8 cellular contexts compared by ENCODE assay signal in the genomic region with DNA sequence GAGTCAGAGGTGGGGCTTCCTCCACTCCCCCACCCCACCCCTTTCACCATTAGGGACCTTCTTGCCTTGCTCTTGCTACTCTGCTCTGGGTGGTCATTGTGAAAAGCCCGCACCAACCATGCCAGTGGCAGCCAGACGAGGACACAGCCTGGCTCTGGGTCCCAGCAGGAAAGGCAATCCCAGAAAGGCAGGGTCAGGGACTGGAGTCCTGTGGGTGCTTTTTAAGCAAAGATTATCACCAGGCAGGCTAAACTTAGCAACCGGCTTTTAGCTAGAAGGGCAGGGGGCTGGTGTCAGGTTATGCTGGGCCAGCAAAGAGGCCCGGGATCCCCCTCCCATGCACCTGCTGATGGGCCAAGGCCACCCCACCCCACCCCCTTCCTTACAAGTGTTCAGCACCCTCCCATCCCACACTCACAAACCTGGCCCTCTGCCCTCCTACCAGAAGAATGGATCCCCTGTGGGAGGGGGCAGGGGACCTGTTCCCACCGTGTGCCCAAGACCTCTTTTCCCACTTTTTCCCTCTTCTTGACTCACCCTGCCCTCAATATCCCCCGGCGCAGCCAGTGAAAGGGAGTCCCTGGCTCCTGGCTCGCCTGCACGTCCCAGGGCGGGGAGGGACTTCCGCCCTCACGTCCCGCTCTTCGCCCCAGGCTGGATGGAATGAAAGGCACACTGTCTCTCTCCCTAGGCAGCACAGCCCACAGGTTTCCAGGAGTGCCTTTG. TPM values are rescaled to one million over a fixed set of nuclear protein-coding genes. Genes with fewer than 3 reads are reported as not detected.
DNase-seq lines count a peak whose midpoint lies in the region; ATAC-seq and TF ChIP-seq lines count a peak whose summit lies in the region.

No MANE protein-coding gene starts in this region.

- H3K27me3 ChIP-seq in neuronal stem cell (ENCODE audit: control insufficient read depth in 3 of 3, insufficient read depth in 3 of 3, low read depth in 1 of 3, low read length in 3 of 3) = no peaks in the 10 kb centered on the region

- DNase-seq in AG09309 (ENCODE audit: low read depth) (no peak), NCI-H69 (lab: John Stamatoyannopoulos, UW) (peak; percentile 90), glutamatergic neuron (peak; percentile 71), neuronal stem cell (ENCODE audit: low spot score) (no peak), GM19240 (ENCODE audit: insufficient read length, low spot score) (no peak)

- no peak overlapping the region for H3K14ac ChIP-seq in neuronal stem cell (ENCODE audit: low read length)

- peak overlapping the region; percentile 89 for H3K9ac ChIP-seq in neuronal stem cell (ENCODE audit: low read depth, low read length, poor library complexity)

- peak overlapping the region; percentile 97 for H2AFZ ChIP-seq in neuronal stem cell (ENCODE audit: low read length)

- peak overlapping the region; percentile 96 for H3K4me3 Mint-ChIP-seq in activated naive CD8-positive, alpha-beta T cell
- peak overlapping the region; percentile 90 for H3K4me3 Mint-ChIP-seq in glutamatergic neuron (ENCODE audit: unreplicated experiment)

- peaks cover 28% of the 10 kb centered on the region for H3K4me1 Mint-ChIP-seq in activated naive CD8-positive, alpha-beta T cell (ENCODE audit: low read depth)
- peaks cover 29% of the 10 kb centered on the region for H3K4me1 Mint-ChIP-seq in glutamatergic neuron (ENCODE audit: low read depth, unreplicated experiment)

- no peaks in the 10 kb centered on the region for H3K9me3 ChIP-seq in neuronal stem cell (replicated peaks in 1 of 2; ENCODE audit: control insufficient read depth in 2 of 2, insufficient read depth in 1 of 2, low read depth in 1 of 2, low read length in 2 of 2)

- H3K36me3 ChIP-seq in neuronal stem cell (replicated peaks in 1 of 2; ENCODE audit: control insufficient read depth in 2 of 2, insufficient read depth in 2 of 2, low read length in 2 of 2) = peaks cover 57 to 73% of the 10 kb centered on the region in 2 donors

- H3K4me3 ChIP-seq in AG09309 (ENCODE audit: control insufficient read depth, low read depth, low read length) = peak overlapping the region; percentile 99
- peak overlapping the region; percentile 82 to 97 for H3K4me3 ChIP-seq in neuronal stem cell (ENCODE audit: low read length in 2 of 2)

- H3K9me3 Mint-ChIP-seq in activated naive CD8-positive, alpha-beta T cell (ENCODE audit: low read depth) = no peaks in the 10 kb centered on the region
- peaks cover 29% of the 10 kb centered on the region for H3K9me3 Mint-ChIP-seq in glutamatergic neuron (ENCODE audit: unreplicated experiment)

- H2BK15ac ChIP-seq in neuronal stem cell (ENCODE audit: low read length) = peak overlapping the region; percentile 41

- peak overlapping the region; percentile 97 for H3K18ac ChIP-seq in neuronal stem cell (ENCODE audit: low read length)

- peak overlapping the region; percentile 78 for H3K4ac ChIP-seq in neuronal stem cell (ENCODE audit: low read length)

- H3K23ac ChIP-seq in neuronal stem cell (ENCODE audit: low read depth, low read length, poor library complexity) = peak overlapping the region; percentile 21

- peak overlapping the region; percentile 75 for H4K8ac ChIP-seq in neuronal stem cell (ENCODE audit: low read depth, low read length)

- H2BK120ac ChIP-seq in neuronal stem cell (ENCODE audit: low read depth, low read length) = peak overlapping the region; percentile 65

- peak overlapping the region; percentile 99 for H3K27ac Mint-ChIP-seq in activated naive CD8-positive, alpha-beta T cell
- H3K27ac Mint-ChIP-seq in glutamatergic neuron (ENCODE audit: unreplicated experiment) = peak overlapping the region; percentile 96

- H2AK5ac ChIP-seq in neuronal stem cell (ENCODE audit: low read depth, low read length) = peak overlapping the region; percentile 43

- WGBS in neuronal stem cell (ENCODE audit: extremely low coverage in 2 of 2, insufficient read length in 2 of 2, insufficient replicate concordance in 1 of 2), 2 donors = no CpG with 5 or more reads among the region's 14 CpGs

- no peak overlapping the region for H4K91ac ChIP-seq in neuronal stem cell (ENCODE audit: low read depth, low read length, poor library complexity)

- TF ChIP-seq CTCF in AG09309 (IDR thresholded peaks at IDR 0.05; ENCODE audit: control insufficient read depth, insufficient read depth, low read depth, low read length, missing control alignments) = no peak
- TF ChIP-seq CTCF in glutamatergic neuron (IDR thresholded peaks at IDR 0.05; ENCODE audit: partially characterized antibody, unreplicated experiment) = no peak

- peaks cover 25 to 26% of the 10 kb centered on the region in 2 donors for H3K4me1 ChIP-seq in neuronal stem cell (ENCODE audit: control insufficient read depth in 2 of 2, insufficient read depth in 1 of 2, low read depth in 1 of 2, low read length in 2 of 2)

- H2BK12ac ChIP-seq in neuronal stem cell (ENCODE audit: low read length) = peak overlapping the region; percentile 43

- H3K36me3 Mint-ChIP-seq in activated naive CD8-positive, alpha-beta T cell = peaks cover 11% of the 10 kb centered on the region
- peaks cover 3% of the 10 kb centered on the region for H3K36me3 Mint-ChIP-seq in glutamatergic neuron (ENCODE audit: unreplicated experiment)

- H2BK5ac ChIP-seq in neuronal stem cell (ENCODE audit: low read length) = peak overlapping the region; percentile 97

- H3K27ac ChIP-seq in neuronal stem cell (replicated peaks; ENCODE audit: low read length) = peak overlapping the region; percentile 98

- H3K79me1 ChIP-seq in neuronal stem cell (ENCODE audit: low read depth, low read length) = peaks cover 11% of the 10 kb centered on the region

- ATAC-seq in GM18498 (IDR thresholded peaks at IDR 0.05; ENCODE audit: unreplicated experiment) (peak; percentile 9), HG03139 (IDR thresholded peaks at IDR 0.05; ENCODE audit: unreplicated experiment) (peak; percentile 2)

- H3K27me3 Mint-ChIP-seq in activated naive CD8-positive, alpha-beta T cell = no peaks in the 10 kb centered on the region
- H3K27me3 Mint-ChIP-seq in glutamatergic neuron (ENCODE audit: unreplicated experiment) = peaks cover 14% of the 10 kb centered on the region

- H3K4me2 ChIP-seq in neuronal stem cell (ENCODE audit: insufficient read depth, low read length, poor library complexity, severe bottlenecking) = peak overlapping the region; percentile 91

RNA-seq across cellular contexts. Expression of gene GAPDH, which starts 1.2 kb away (rescaled TPM):
- 2,124 TPM for total RNA-seq in glutamatergic neuron (ENCODE audit: unreplicated experiment)
- 3,243 TPM for polyA plus RNA-seq in neuronal stem cell (2013, experiment 1 of 2)
- 3,181 TPM for polyA plus RNA-seq in neuronal stem cell (2013, experiment 2 of 2)

RNA-seq across cellular contexts. Expression of gene IFFO1, which starts 22.8 kb away (rescaled TPM):
- 50.3 TPM for total RNA-seq in glutamatergic neuron (ENCODE audit: unreplicated experiment)
- polyA plus RNA-seq in neuronal stem cell (2013, experiment 1 of 2) = 11.5 TPM
- polyA plus RNA-seq in neuronal stem cell (2013, experiment 2 of 2) = 10.5 TPM

RNA-seq across cellular contexts. Expression of gene NOP2, which starts 35.0 kb away (rescaled TPM):
- 53.5 TPM for total RNA-seq in glutamatergic neuron (ENCODE audit: unreplicated experiment)
- 27.0 TPM for polyA plus RNA-seq in neuronal stem cell (2013, experiment 1 of 2)
- polyA plus RNA-seq in neuronal stem cell (2013, experiment 2 of 2) = 24.3 TPM

RNA-seq across cellular contexts. Expression of gene NCAPD2, which starts 39.2 kb away (rescaled TPM):
- total RNA-seq in glutamatergic neuron (ENCODE audit: unreplicated experiment) = 29.3 TPM
- 78.4 TPM for polyA plus RNA-seq in neuronal stem cell (2013, experiment 1 of 2)
- 81.0 TPM for polyA plus RNA-seq in neuronal stem cell (2013, experiment 2 of 2)

RNA-seq across cellular contexts. Expression of gene MRPL51, which starts 40.0 kb away (rescaled TPM):
- total RNA-seq in glutamatergic neuron (ENCODE audit: unreplicated experiment) = 138 TPM
- polyA plus RNA-seq in neuronal stem cell (2013, experiment 1 of 2) = 584 TPM
- polyA plus RNA-seq in neuronal stem cell (2013, experiment 2 of 2) = 624 TPM

Comparison
In these comparisons a context has a peak if more than half of its experiments do, and no peak if none do; other contexts are left out.
1. DNase-seq: peak in NCI-H69 (single experiment) and glutamatergic neuron (single experiment); none in AG09309 (single experiment), neuronal stem cell (single experiment) and GM19240 (single experiment).